1 cellular context compared by ENCODE assay signal in genomic region chr6:33316603-33317417, GRCh38.
TF ChIP-seq lines count a peak whose summit lies in the region.

No MANE protein-coding gene starts in this region.

TF ChIP-seq in HepG2, 621 proteins besides CTCF, POLR2A, EP300 and RAD21:
- TF ChIP-seq MTF2 (CRISPR knock-in tag; IDR thresholded peaks at IDR 0.05; ENCODE audit: borderline replicate concordance) (0 out of 2 replicates have a peak, but pooled peaks have one; percentile 2), ZNF230 (CRISPR knock-in tag; IDR thresholded peaks at IDR 0.05) (0 out of 2 replicates have a peak, but pooled peaks have one; percentile 14), MAFF (IDR thresholded peaks at IDR 0.05; ENCODE audit: low read depth, low read length) (no peak), ZNF768 (CRISPR knock-in tag; IDR thresholded peaks at IDR 0.05) (no peak), BCL6 (CRISPR knock-in tag; IDR thresholded peaks at IDR 0.05) (no peak), ZEB1 (IDR thresholded peaks at IDR 0.05; ENCODE audit: insufficient replicate concordance, low read depth) (no peak), RBFOX2 (IDR thresholded peaks at IDR 0.05; ENCODE audit: low read depth, low read length) (0 out of 2 replicates have a peak, but pooled peaks have one; percentile 11), ZNF296 (CRISPR knock-in tag; conservative IDR thresholded peaks at IDR 0.05) (no peak), ZNF850 (CRISPR knock-in tag; conservative IDR thresholded peaks at IDR 0.05) (no peak), KLF12 (CRISPR knock-in tag; IDR thresholded peaks at IDR 0.05; ENCODE audit: borderline replicate concordance) (no peak), ZNF577 (CRISPR knock-in tag; IDR thresholded peaks at IDR 0.05; ENCODE audit: borderline replicate concordance, low read depth) (no peak), ZNF580 (CRISPR knock-in tag; IDR thresholded peaks at IDR 0.05; ENCODE audit: borderline replicate concordance, low read depth) (no peak), ZNF317 (CRISPR knock-in tag; IDR thresholded peaks at IDR 0.05) (0 out of 2 replicates have a peak, but pooled peaks have one; percentile 25), IRF9 (CRISPR knock-in tag; IDR thresholded peaks at IDR 0.05; ENCODE audit: borderline replicate concordance) (no peak), FLYWCH1 (CRISPR knock-in tag; IDR thresholded peaks at IDR 0.05) (no peak), ZMYM3 (CRISPR knock-in tag; IDR thresholded peaks at IDR 0.05) (no peak), THAP11 (CRISPR knock-in tag; IDR thresholded peaks at IDR 0.05) (no peak), TARDBP (CRISPR knock-in tag; IDR thresholded peaks at IDR 0.05) (no peak), ZNF781 (CRISPR knock-in tag; IDR thresholded peaks at IDR 0.05; ENCODE audit: borderline replicate concordance, not compliant biosample characterization) (no peak), MAFK (conservative IDR thresholded peaks at IDR 0.05 in 1 of 2, IDR thresholded peaks at IDR 0.05 in 1 of 2; ENCODE audit: low read length in 2 of 2) (no peak), SP1 (IDR thresholded peaks at IDR 0.05) (no peak), SP1 (CRISPR knock-in tag; IDR thresholded peaks at IDR 0.05) (peak; percentile 72), GLMP (CRISPR knock-in tag; IDR thresholded peaks at IDR 0.05; ENCODE audit: borderline replicate concordance) (no peak), ZNF337 (CRISPR knock-in tag; IDR thresholded peaks at IDR 0.05; ENCODE audit: borderline replicate concordance, low read depth) (no peak), POGZ (CRISPR knock-in tag; IDR thresholded peaks at IDR 0.05) (peak; percentile 8; the same call in 1 of the 2 replicates), CREM (IDR thresholded peaks at IDR 0.05) (no peak), CREM (CRISPR knock-in tag; IDR thresholded peaks at IDR 0.05) (no peak), GABPB1 (CRISPR knock-in tag; IDR thresholded peaks at IDR 0.05) (peak; percentile 0; the same call in 1 of the 2 replicates), PATZ1 (CRISPR knock-in tag; IDR thresholded peaks at IDR 0.05) (peak; percentile 47; the same call in 1 of the 2 replicates), ZBTB38 (CRISPR knock-in tag; IDR thresholded peaks at IDR 0.05) (no peak), ZNF234 (CRISPR knock-in tag; conservative IDR thresholded peaks at IDR 0.05) (no peak), E2F5 (CRISPR knock-in tag; conservative IDR thresholded peaks at IDR 0.05) (no peak), MEIS1 (CRISPR knock-in tag; IDR thresholded peaks at IDR 0.05; ENCODE audit: borderline replicate concordance) (no peak), HNRNPL (IDR thresholded peaks at IDR 0.05; ENCODE audit: low read depth, low read length) (no peak), ZFP36L1 (CRISPR knock-in tag; IDR thresholded peaks at IDR 0.05) (no peak), ZNF136 (CRISPR knock-in tag; IDR thresholded peaks at IDR 0.05; ENCODE audit: low read depth) (no peak), ZNF124 (CRISPR knock-in tag; IDR thresholded peaks at IDR 0.05) (no peak), ZNF629 (CRISPR knock-in tag; conservative IDR thresholded peaks at IDR 0.05) (peak; percentile 71), ZBTB33 (CRISPR knock-in tag; IDR thresholded peaks at IDR 0.05) (no peak), TIGD3 (CRISPR knock-in tag; IDR thresholded peaks at IDR 0.05; ENCODE audit: borderline replicate concordance) (no peak), TCF12 (IDR thresholded peaks at IDR 0.05) (no peak), TCF12 (CRISPR knock-in tag; IDR thresholded peaks at IDR 0.05) (0 out of 2 replicates have a peak, but pooled peaks have one; percentile 37), ARID3A (IDR thresholded peaks at IDR 0.05; ENCODE audit: low read depth, low read length) (no peak), ZNF18 (CRISPR knock-in tag; IDR thresholded peaks at IDR 0.05; ENCODE audit: insufficient replicate concordance) (no peak), SATB2 (CRISPR knock-in tag; IDR thresholded peaks at IDR 0.05) (no peak)
TF ChIP-seq in HepG2: peak in this region for 10.
